In genomic region chr14:104091927-104092771, GRCh38 we compare ENCODE assay signal across 2 cellular contexts.
TF ChIP-seq lines count a peak whose summit lies in the region.

No MANE protein-coding gene starts in this region.

TF ChIP-seq in SK-N-SH, 30 proteins besides CTCF, POLR2A, EP300 and RAD21:
- TF ChIP-seq ZBTB33 (IDR thresholded peaks at IDR 0.05; ENCODE audit: borderline replicate concordance, low read depth) (no peak), IRF3 (IDR thresholded peaks at IDR 0.05; ENCODE audit: low read depth, low read length) (no peak), RXRA (IDR thresholded peaks at IDR 0.05; ENCODE audit: borderline replicate concordance, low read depth) (no peak), FOXJ3 (CRISPR knock-in tag; IDR thresholded peaks at IDR 0.05) (no peak), REST (IDR thresholded peaks at IDR 0.05; ENCODE audit: low read depth, low read length) (no peak), JUND (IDR thresholded peaks at IDR 0.05) (no peak), USF1 (IDR thresholded peaks at IDR 0.05; ENCODE audit: borderline replicate concordance, low read depth) (no peak), NRF1 (IDR thresholded peaks at IDR 0.05; ENCODE audit: low read depth, low read length) (no peak), PBX3 (IDR thresholded peaks at IDR 0.05) (no peak), EZH2phosphoT487 (IDR thresholded peaks at IDR 0.05; ENCODE audit: borderline replicate concordance, low read depth) (no peak), USF2 (IDR thresholded peaks at IDR 0.05; ENCODE audit: borderline replicate concordance, low read depth, low read length) (no peak), TAF1 (IDR thresholded peaks at IDR 0.05; ENCODE audit: borderline replicate concordance, low read depth, low read length) (no peak), YY1 (IDR thresholded peaks at IDR 0.05; ENCODE audit: low read depth) (no peak)

TF ChIP-seq in SK-N-SH treated with all-trans-retinoic acid at 6 μM for 48 hours, 23 proteins besides CTCF, POLR2A, EP300 and RAD21:
- no peak for TF ChIP-seq SNAI2 (CRISPR knock-in tag; IDR thresholded peaks at IDR 0.05)
- no peak for TF ChIP-seq CSDC2 (CRISPR knock-in tag; IDR thresholded peaks at IDR 0.05)
- TF ChIP-seq ESRRG (CRISPR knock-in tag; IDR thresholded peaks at IDR 0.05): no peak
- no peak for TF ChIP-seq BACH2 (CRISPR knock-in tag; IDR thresholded peaks at IDR 0.05; ENCODE audit: borderline replicate concordance)
- no peak for TF ChIP-seq TSHZ2 (CRISPR knock-in tag; IDR thresholded peaks at IDR 0.05)
